In the genomic region with DNA sequence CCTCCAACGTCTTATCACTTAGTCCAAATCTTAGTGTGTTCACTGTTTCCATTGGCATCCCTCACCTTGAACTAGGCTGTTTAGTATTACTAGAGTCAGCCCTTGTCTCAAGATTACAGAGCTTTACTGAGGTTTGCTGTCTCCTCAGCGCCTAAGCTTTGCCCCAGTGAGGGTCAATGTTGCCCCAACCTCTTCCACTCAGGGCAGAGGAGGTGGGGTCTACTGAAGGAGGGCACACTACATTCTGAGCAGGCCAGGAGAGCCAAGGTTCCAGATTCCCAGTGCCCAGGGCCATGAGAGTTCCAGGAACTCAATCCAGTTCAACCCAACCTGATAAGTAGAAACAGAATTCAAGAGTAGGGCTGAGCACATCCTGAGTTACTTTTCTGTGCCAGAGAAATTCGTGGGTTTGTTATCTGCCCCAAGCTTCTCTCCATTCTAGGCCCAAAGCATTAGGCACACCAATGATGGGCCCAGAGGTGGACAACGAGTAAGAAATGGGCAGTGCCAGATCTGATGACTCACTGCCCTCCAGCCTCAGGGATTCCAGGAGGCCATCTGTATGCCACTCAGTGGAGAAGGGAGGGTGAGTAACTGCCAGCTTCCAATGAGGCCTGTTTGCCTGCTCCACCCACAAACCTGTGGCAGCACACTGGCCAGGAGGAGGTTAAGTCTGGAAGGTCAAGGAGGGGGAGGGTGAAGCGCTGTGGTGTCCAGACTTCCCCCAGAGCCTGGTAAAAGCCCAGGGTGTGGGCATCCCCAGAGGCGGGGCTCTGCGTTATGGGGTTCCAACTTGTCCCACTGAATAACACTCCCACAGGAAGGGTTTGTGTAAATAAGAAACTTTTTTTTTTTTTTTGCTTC, we compare ENCODE assay signal across 9 cellular contexts. TPM values are rescaled to one million over a fixed set of nuclear protein-coding genes. Genes with fewer than 3 reads are reported as not detected.
A peak's percentile ranks its signal among the peaks of the same experiment; 100 is the strongest.
DNase-seq lines count a peak whose midpoint lies in the region; ATAC-seq, FAIRE-seq and TF ChIP-seq lines count a peak whose summit lies in the region.
"Had no signal": no experiment of that assay in that cellular context is flagged by ENCODE, and none has a peak within 500 bp of the region (broad histone marks: within the 10 kb centered on the region; RNA-seq: fewer than 3 reads in every experiment).

No MANE protein-coding gene starts in this region.

- FAIRE-seq in pancreas (lab: Jason Lieb, UNC): no peak

- intact Hi-C loops in pancreas (cut with DNase I): no loop called here
- intact Hi-C loops in activated T-helper 2 cell treated with anti-CD3 and anti-CD28 coated beads, Interferon-gamma antibody, Interleukin-2, Interleukin-4, amounts not matched to agents 10 μg/mL and 5 μg/mL and 100 μg/mL, durations not matched to agents 14 hours and 24 hours and 36 hours (cut with micrococcal nuclease): no loop called here

- no peak overlapping the region for H3K9ac ChIP-seq in fibroblast of lung (ENCODE audit: insufficient read depth, low read length)

- no peak overlapping the region for H3K4me3 Mint-ChIP-seq in activated T-cell treated with anti-CD3 and anti-CD28 coated beads, Interleukin-2, amount 50 U/mL, for 72 hours
- no peak overlapping the region for H3K4me3 Mint-ChIP-seq in activated T-helper 2 cell treated with anti-CD3 and anti-CD28 coated beads, Interferon-gamma antibody, Interleukin-2, Interleukin-4, amounts not matched to agents 10 μg/mL and 5 μg/mL and 100 μg/mL, durations not matched to agents 14 hours and 24 hours and 36 hours (ENCODE audit: low read depth)
- H3K4me3 Mint-ChIP-seq: activated T-cell treated with anti-CD3 and anti-CD28 coated beads, Interleukin-2, amount 50 U/mL, for 24 hours had no signal

- DNase-seq in DMS 273 treated with DMSO at 0.1 percent for 48 hours (lab: John Stamatoyannopoulos, UW) (peak; percentile 20), RWPE1 (ENCODE audit: low spot score) (peak; percentile 94), fibroblast of lung (ENCODE audit: low read depth in 2 of 2) (peak; percentile 77 to 81), pancreas (peak in 4 of 6 donors; percentile 62 to 83 (median 70))
- DNase-seq in activated T-cell treated with anti-CD3 and anti-CD28 coated beads, Interleukin-2, amount 50 U/mL, for 72 hours: no peak
- DNase-seq in activated T-helper 2 cell treated with anti-CD3 and anti-CD28 coated beads, Interferon-gamma antibody, Interleukin-2, Interleukin-4, amounts not matched to agents 10 μg/mL and 5 μg/mL and 100 μg/mL, durations not matched to agents 14 hours and 24 hours and 36 hours (ENCODE audit: low spot score): no peak
- DNase-seq: activated T-cell treated with anti-CD3 and anti-CD28 coated beads, Interleukin-2, amount 50 U/mL, for 24 hours had no signal

- peaks cover 35% of the 10 kb centered on the region for H3K36me3 ChIP-seq in fibroblast of lung (ENCODE audit: control insufficient read depth, insufficient read depth, low read length)
- peaks cover 4 to 53% (median 28%) of the 10 kb centered on the region in 3 donors for H3K36me3 ChIP-seq in pancreas

- no peaks in the 10 kb centered on the region for H3K9me3 Mint-ChIP-seq in activated T-cell treated with anti-CD3 and anti-CD28 coated beads, Interleukin-2, amount 50 U/mL, for 72 hours
- no peaks in the 10 kb centered on the region for H3K9me3 Mint-ChIP-seq in activated T-helper 2 cell treated with anti-CD3 and anti-CD28 coated beads, Interferon-gamma antibody, Interleukin-2, Interleukin-4, amounts not matched to agents 10 μg/mL and 5 μg/mL and 100 μg/mL, durations not matched to agents 14 hours and 24 hours and 36 hours
- H3K9me3 Mint-ChIP-seq: activated T-cell treated with anti-CD3 and anti-CD28 coated beads, Interleukin-2, amount 50 U/mL, for 24 hours had no signal

- POLR2A ChIA-PET in RWPE1 (lab: Yijun Ruan, JAX; ENCODE audit: low non-redundant PET): interaction anchor here (0.6 to 0.9 kb wide), 4 partner anchors 10 to 515 kb away, joined by 3 to 5 read pairs (median 3); a partner anchor contains a TSS

- H3K27me3 ChIP-seq in fibroblast of lung (ENCODE audit: control insufficient read depth, insufficient read depth, low read length) (no peaks in the 10 kb centered on the region), pancreas (no peaks in the 10 kb centered on the region)

- H4K20me1 ChIP-seq in fibroblast of lung (ENCODE audit: control insufficient read depth, extremely low read depth, insufficient read depth, low read length): no peaks in the 10 kb centered on the region

- CTCF ChIA-PET in RWPE1 (lab: Yijun Ruan, JAX): interaction anchor here (0.6 to 1.3 kb wide), 2 partner anchors 12 to 89 kb away, joined by 5 read pairs; no protein-coding TSS in a partner anchor

- H2AFZ ChIP-seq in fibroblast of lung (ENCODE audit: low read length): no peak overlapping the region

- H3K36me3 Mint-ChIP-seq in activated T-cell treated with anti-CD3 and anti-CD28 coated beads, Interleukin-2, amount 50 U/mL, for 72 hours (ENCODE audit: insufficient read depth in 2 of 2): no peaks in the 10 kb centered on the region
- peaks cover 12% of the 10 kb centered on the region for H3K36me3 Mint-ChIP-seq in activated T-helper 2 cell treated with anti-CD3 and anti-CD28 coated beads, Interferon-gamma antibody, Interleukin-2, Interleukin-4, amounts not matched to agents 10 μg/mL and 5 μg/mL and 100 μg/mL, durations not matched to agents 14 hours and 24 hours and 36 hours (ENCODE audit: low read depth)

- 41 to 42% methylated on average over 7 of the region's 7 CpGs for WGBS in pancreas, 2 donors

- H3K4me2 ChIP-seq in fibroblast of lung (ENCODE audit: extremely low read depth, insufficient read depth, low read length): no peak overlapping the region

- H3K27ac Mint-ChIP-seq in activated T-cell treated with anti-CD3 and anti-CD28 coated beads, Interleukin-2, amount 50 U/mL, for 72 hours: no peak overlapping the region
- no peak overlapping the region for H3K27ac Mint-ChIP-seq in activated T-helper 2 cell treated with anti-CD3 and anti-CD28 coated beads, Interferon-gamma antibody, Interleukin-2, Interleukin-4, amounts not matched to agents 10 μg/mL and 5 μg/mL and 100 μg/mL, durations not matched to agents 14 hours and 24 hours and 36 hours
- H3K27ac Mint-ChIP-seq: activated T-cell treated with anti-CD3 and anti-CD28 coated beads, Interleukin-2, amount 50 U/mL, for 24 hours had no signal

- no peak for TF ChIP-seq CTCF in RWPE1 (conservative IDR thresholded peaks at IDR 0.05; ENCODE audit: low read depth)
- TF ChIP-seq CTCF in fibroblast of lung (conservative IDR thresholded peaks at IDR 0.05 in 1 of 2, IDR thresholded peaks at IDR 0.05 in 1 of 2; ENCODE audit: low read depth in 1 of 2, low read length in 2 of 2): no peak
- TF ChIP-seq CTCF in pancreas (IDR thresholded peaks at IDR 0.05): no peak

- H3K27ac ChIP-seq in RWPE1 (peak overlapping the region; percentile 99), fibroblast of lung (ENCODE audit: insufficient read depth, low read length) (peak overlapping the region; percentile 49), pancreas (peak overlapping the region in 3 of 4 donors; percentile 45 to 69 (median 68))

- H3K9me3 ChIP-seq in fibroblast of lung (ENCODE audit: control insufficient read depth, insufficient read depth, low read depth, low read length) (no peaks in the 10 kb centered on the region), pancreas (no peaks in the 10 kb centered on the region)

- peaks cover 12% of the 10 kb centered on the region for H3K4me1 Mint-ChIP-seq in activated T-cell treated with anti-CD3 and anti-CD28 coated beads, Interleukin-2, amount 50 U/mL, for 72 hours (ENCODE audit: low read depth)
- H3K4me1 Mint-ChIP-seq in activated T-helper 2 cell treated with anti-CD3 and anti-CD28 coated beads, Interferon-gamma antibody, Interleukin-2, Interleukin-4, amounts not matched to agents 10 μg/mL and 5 μg/mL and 100 μg/mL, durations not matched to agents 14 hours and 24 hours and 36 hours (ENCODE audit: low read depth): peaks cover 12% of the 10 kb centered on the region

- H3K27me3 Mint-ChIP-seq in activated T-cell treated with anti-CD3 and anti-CD28 coated beads, Interleukin-2, amount 50 U/mL, for 72 hours (ENCODE audit: low read depth): peaks cover 29% of the 10 kb centered on the region
- H3K27me3 Mint-ChIP-seq in activated T-helper 2 cell treated with anti-CD3 and anti-CD28 coated beads, Interferon-gamma antibody, Interleukin-2, Interleukin-4, amounts not matched to agents 10 μg/mL and 5 μg/mL and 100 μg/mL, durations not matched to agents 14 hours and 24 hours and 36 hours (ENCODE audit: low read depth): peaks cover 30% of the 10 kb centered on the region

- H3K4me1 ChIP-seq in fibroblast of lung (ENCODE audit: control insufficient read depth, extremely low read depth, insufficient read depth, low read length) (peaks cover 13% of the 10 kb centered on the region), pancreas (peaks cover 11 to 20% (median 19%) of the 10 kb centered on the region in 3 donors)

- H3K4me3 ChIP-seq in fibroblast of lung (replicated peaks in 1 of 4; ENCODE audit: control extremely low read depth in 1 of 4, insufficient read depth in 1 of 4, low read depth in 3 of 4, low read length in 4 of 4) (no peak overlapping the region), pancreas (no peak overlapping the region)

- no peaks in the 10 kb centered on the region for H3K79me2 ChIP-seq in fibroblast of lung (ENCODE audit: control insufficient read depth, insufficient read depth, low read length)

- ATAC-seq in pancreas: peak; percentile 66 to 75 (median 68)
- ATAC-seq in HG03521 (IDR thresholded peaks at IDR 0.05; ENCODE audit: unreplicated experiment): no peak
- no peak for ATAC-seq in activated T-cell treated with anti-CD3 and anti-CD28 coated beads, Interleukin-2, amount 50 U/mL, for 72 hours (replicated peaks in 1 of 2)
- ATAC-seq in HG03342 (IDR thresholded peaks at IDR 0.05; ENCODE audit: unreplicated experiment): no peak

RNA-seq across cellular contexts. Expression of a gene that starts 8.2 kb away (rescaled TPM):
- total RNA-seq in fibroblast of lung: 6.9 and 11.6 TPM in 2 replicates
- 13.1 and 13.5 TPM in 2 replicates for polyA plus RNA-seq in fibroblast of lung
- 14.4 and 15.0 TPM in 2 replicates for polyA plus RNA-seq in fibroblast of lung (2012)
- 17.2 and 25.9 TPM in 2 replicates for polyA minus RNA-seq in fibroblast of lung (ENCODE audit: low replicate concordance)
- total RNA-seq in pancreas: 10 to 100 TPM; 10.9 to 43.4 (median 19.8) TPM
- 10 to 100 TPM; 48.2 to 90.5 TPM for polyA plus RNA-seq in pancreas
- total RNA-seq in activated T-cell treated with anti-CD3 and anti-CD28 coated beads, Interleukin-2, amount 50 U/mL, for 72 hours: 10 to 100 TPM in 1 of 2 donors, 1 to 10 TPM in 1; 8.1 to 11.2 TPM
- total RNA-seq in activated T-helper 2 cell treated with anti-CD3 and anti-CD28 coated beads, Interferon-gamma antibody, Interleukin-2, Interleukin-4, amounts not matched to agents 10 μg/mL and 5 μg/mL and 100 μg/mL, durations not matched to agents 14 hours and 24 hours and 36 hours: 12.2 and 12.6 TPM in 2 replicates

RNA-seq across cellular contexts. Expression of a gene that starts 9.5 kb away (rescaled TPM):
- total RNA-seq in fibroblast of lung: 19.3 and 24.6 TPM in 2 replicates
- 2.3 and 3.0 TPM in 2 replicates for polyA plus RNA-seq in fibroblast of lung
- 10.5 and 16.2 TPM in 2 replicates for polyA plus RNA-seq in fibroblast of lung (2012)
- 4.1 and 9.3 TPM in 2 replicates for polyA minus RNA-seq in fibroblast of lung (ENCODE audit: low replicate concordance)
- 10 to 100 TPM; 24.7 to 90.6 (median 33.3) TPM for total RNA-seq in pancreas
- 100 to 1,000 TPM; 148 to 215 TPM for polyA plus RNA-seq in pancreas
- 1 to 10 TPM; 1.2 to 1.9 TPM for total RNA-seq in activated T-cell treated with anti-CD3 and anti-CD28 coated beads, Interleukin-2, amount 50 U/mL, for 72 hours
- 0.57 and 1.0 TPM in 2 replicates for total RNA-seq in activated T-helper 2 cell treated with anti-CD3 and anti-CD28 coated beads, Interferon-gamma antibody, Interleukin-2, Interleukin-4, amounts not matched to agents 10 μg/mL and 5 μg/mL and 100 μg/mL, durations not matched to agents 14 hours and 24 hours and 36 hours

RNA-seq across cellular contexts. Expression of a gene that starts 14.3 kb away (rescaled TPM):
- total RNA-seq in fibroblast of lung (1.3 and 2.6 TPM in 2 replicates), pancreas (1 to 10 TPM in 1 of 6 donors, under 1 TPM in 5; 0.09 to 1.0 (median 0.49) TPM)
- polyA plus RNA-seq in fibroblast of lung (0.87 and 2.5 TPM in 2 replicates), pancreas (1 to 10 TPM in 1 of 2 donors, under 1 TPM in 1; 0.91 to 1.1 TPM)
- polyA plus RNA-seq in fibroblast of lung (2012): 4.2 and 10.0 TPM in 2 replicates
- 2.4 and 2.9 TPM in 2 replicates for polyA minus RNA-seq in fibroblast of lung (ENCODE audit: low replicate concordance)
- total RNA-seq in activated T-cell treated with anti-CD3 and anti-CD28 coated beads, Interleukin-2, amount 50 U/mL, for 72 hours: under 1 TPM in 1 of 2 donors, not detected in 1; 0.83 TPM
- total RNA-seq in activated T-helper 2 cell treated with anti-CD3 and anti-CD28 coated beads, Interferon-gamma antibody, Interleukin-2, Interleukin-4, amounts not matched to agents 10 μg/mL and 5 μg/mL and 100 μg/mL, durations not matched to agents 14 hours and 24 hours and 36 hours: 0.16 and 0.23 TPM in 2 replicates

RNA-seq across cellular contexts. Expression of a gene that starts 15.0 kb away (rescaled TPM):
- total RNA-seq in fibroblast of lung: 20.5 and 40.1 TPM in 2 replicates
- 39.4 and 39.5 TPM in 2 replicates for polyA plus RNA-seq in fibroblast of lung
- polyA plus RNA-seq in fibroblast of lung (2012): 44.9 and 52.7 TPM in 2 replicates
- 110 and 145 TPM in 2 replicates for polyA minus RNA-seq in fibroblast of lung (ENCODE audit: low replicate concordance)
- total RNA-seq in pancreas: 10 to 100 TPM in 1 of 6 donors, 1 to 10 TPM in 5; 3.1 to 10.4 (median 5.4) TPM
- 10 to 100 TPM in 1 of 2 donors, 1 to 10 TPM in 1; 8.1 to 20.0 TPM for polyA plus RNA-seq in pancreas
- 1 to 10 TPM in 1 of 2 donors, under 1 TPM in 1; 0.53 to 1.3 TPM for total RNA-seq in activated T-cell treated with anti-CD3 and anti-CD28 coated beads, Interleukin-2, amount 50 U/mL, for 72 hours
- 1.3 and 2.4 TPM in 2 replicates for total RNA-seq in activated T-helper 2 cell treated with anti-CD3 and anti-CD28 coated beads, Interferon-gamma antibody, Interleukin-2, Interleukin-4, amounts not matched to agents 10 μg/mL and 5 μg/mL and 100 μg/mL, durations not matched to agents 14 hours and 24 hours and 36 hours

RNA-seq across cellular contexts. Expression of a gene that starts 57.8 kb away (rescaled TPM):
- 12.8 and 16.7 TPM in 2 replicates for total RNA-seq in fibroblast of lung
- polyA plus RNA-seq in fibroblast of lung: 60.0 and 124 TPM in 2 replicates
- 59.3 and 119 TPM in 2 replicates for polyA plus RNA-seq in fibroblast of lung (2012)
- 172 and 315 TPM in 2 replicates for polyA minus RNA-seq in fibroblast of lung (ENCODE audit: low replicate concordance)
- 10 to 100 TPM; 10.5 to 79.9 (median 22.2) TPM for total RNA-seq in pancreas
- 10 to 100 TPM; 23.5 to 29.1 TPM for polyA plus RNA-seq in pancreas
- total RNA-seq in activated T-cell treated with anti-CD3 and anti-CD28 coated beads, Interleukin-2, amount 50 U/mL, for 72 hours: 10 to 100 TPM; 42.3 to 51.5 TPM
- total RNA-seq in activated T-helper 2 cell treated with anti-CD3 and anti-CD28 coated beads, Interferon-gamma antibody, Interleukin-2, Interleukin-4, amounts not matched to agents 10 μg/mL and 5 μg/mL and 100 μg/mL, durations not matched to agents 14 hours and 24 hours and 36 hours: 85.5 and 94.9 TPM in 2 replicates

Comparison
In these comparisons a context has a peak if more than half of its experiments do, and no peak if none do; other contexts are left out.
1. DNase-seq: peak in DMS 273 treated with DMSO at 0.1 percent for 48 hours (single experiment), RWPE1 (single experiment), fibroblast of lung (2 of 2) and pancreas (4 of 6); none in activated T-cell treated with anti-CD3 and anti-CD28 coated beads, Interleukin-2, amount 50 U/mL, for 72 hours (0 of 2) and activated T-helper 2 cell treated with anti-CD3 and anti-CD28 coated beads, Interferon-gamma antibody, Interleukin-2, Interleukin-4, amounts not matched to agents 10 μg/mL and 5 μg/mL and 100 μg/mL, durations not matched to agents 14 hours and 24 hours and 36 hours (single experiment).
2. H3K27ac ChIP-seq: peak in every context shown above with its lines; median percentile 99 in RWPE1; 68 in pancreas; 49 in fibroblast of lung.
3. ATAC-seq: peak in pancreas (4 of 4); none in HG03521 (single experiment), activated T-cell treated with anti-CD3 and anti-CD28 coated beads, Interleukin-2, amount 50 U/mL, for 72 hours (0 of 2) and HG03342 (single experiment).